ENCODE assay signal across 21 cellular contexts in genomic region chr5:7705261-7705660, GRCh38.
"Had no signal": no experiment of that assay in that cellular context is flagged by ENCODE, and none has a peak within 500 bp of the region (broad histone marks: within the 10 kb centered on the region; RNA-seq: fewer than 3 reads in every experiment).

No MANE protein-coding gene starts in this region.

- H3K36me3 ChIP-seq: neutrophil, sigmoid colon, spleen, thoracic aorta had no signal

- H3K9me3 Mint-ChIP-seq: activated naive CD4-positive, alpha-beta T cell treated with anti-CD3 and anti-CD28 coated beads, Interleukin-2, amount 50 U/mL, for 24 hours; memory B cell; stimulated activated memory B cell treated with anti-CD40 and anti-IgM and Interleukin-4, amounts not matched to agents 10 μg/mL and 1 μg/mL and 100 μg/mL, for 72 hours had no signal

- DNase-seq: activated CD4-positive, alpha-beta T cell treated with anti-CD3 and anti-CD28 coated beads, Interleukin-2, amount 50 U/mL, for 4 hours; activated gamma-delta T cell; cerebellar nuclear complex; dermis blood vessel endothelial cell; effector memory CD4-positive, alpha-beta T cell; kidney glomerular epithelial cell; mucosa of descending colon; naive B cell; sigmoid colon; spleen; stimulated activated CD4-positive, alpha-beta T cell treated with anti-CD3 and anti-CD28 coated beads, Interleukin-4, amount 100 ng/mL, for 4 hours; WERI-Rb-1 had no signal

- H2AFZ ChIP-seq: parathyroid adenoma had no signal

- H3K4me3 Mint-ChIP-seq: activated naive CD4-positive, alpha-beta T cell treated with anti-CD3 and anti-CD28 coated beads, Interleukin-2, amount 50 U/mL, for 24 hours; memory B cell; stimulated activated memory B cell treated with anti-CD40 and anti-IgM and Interleukin-4, amounts not matched to agents 10 μg/mL and 1 μg/mL and 100 μg/mL, for 72 hours had no signal

- H3K4me3 ChIP-seq: esophagus muscularis mucosa, mucosa of descending colon, sigmoid colon, spleen, thoracic aorta had no signal

- H3K79me2 ChIP-seq: parathyroid adenoma had no signal

- H3K4me1 Mint-ChIP-seq: activated naive CD4-positive, alpha-beta T cell treated with anti-CD3 and anti-CD28 coated beads, Interleukin-2, amount 50 U/mL, for 24 hours; memory B cell; naive B cell; stimulated activated memory B cell treated with anti-CD40 and anti-IgM and Interleukin-4, amounts not matched to agents 10 μg/mL and 1 μg/mL and 100 μg/mL, for 72 hours had no signal

- H3K27ac Mint-ChIP-seq: activated naive CD4-positive, alpha-beta T cell treated with anti-CD3 and anti-CD28 coated beads, Interleukin-2, amount 50 U/mL, for 24 hours; memory B cell; naive B cell; stimulated activated memory B cell treated with anti-CD40 and anti-IgM and Interleukin-4, amounts not matched to agents 10 μg/mL and 1 μg/mL and 100 μg/mL, for 72 hours had no signal

- H3K27ac ChIP-seq: esophagus muscularis mucosa, neutrophil, parathyroid adenoma, sigmoid colon, spleen, thoracic aorta, WERI-Rb-1 had no signal

- H3K36me3 Mint-ChIP-seq: activated naive CD4-positive, alpha-beta T cell treated with anti-CD3 and anti-CD28 coated beads, Interleukin-2, amount 50 U/mL, for 24 hours; memory B cell; naive B cell; stimulated activated memory B cell treated with anti-CD40 and anti-IgM and Interleukin-4, amounts not matched to agents 10 μg/mL and 1 μg/mL and 100 μg/mL, for 72 hours had no signal

- FAIRE-seq: bronchial epithelial cell, endothelial cell of umbilical vein had no signal

- H3K27me3 Mint-ChIP-seq: memory B cell; stimulated activated memory B cell treated with anti-CD40 and anti-IgM and Interleukin-4, amounts not matched to agents 10 μg/mL and 1 μg/mL and 100 μg/mL, for 72 hours had no signal

- H3K9ac ChIP-seq: parathyroid adenoma had no signal

- H3K27me3 ChIP-seq: esophagus muscularis mucosa, neutrophil, sigmoid colon, spleen had no signal

- H3K9me3 ChIP-seq: esophagus muscularis mucosa, mucosa of descending colon, neutrophil, sigmoid colon, thoracic aorta had no signal

- H3K4me1 ChIP-seq: esophagus muscularis mucosa, parathyroid adenoma, sigmoid colon, spleen had no signal
